9 cellular contexts compared by ENCODE assay signal in genomic region chr3:185586644-185586964, GRCh38. TPM values are rescaled to one million over a fixed set of nuclear protein-coding genes. Genes with fewer than 3 reads are reported as not detected.
DNase-seq lines count a peak whose midpoint lies in the region; ATAC-seq and TF ChIP-seq lines count a peak whose summit lies in the region.
"Had no signal": no experiment of that assay in that cellular context is flagged by ENCODE, and none has a peak within 500 bp of the region (broad histone marks: within the 10 kb centered on the region; RNA-seq: fewer than 3 reads in every experiment).

No MANE protein-coding gene starts in this region.

- H3K4me1 ChIP-seq in right atrium auricular region (peaks cover 0 to 23% of the 10 kb centered on the region in 2 donors), stomach smooth muscle (ENCODE audit: control insufficient read depth, insufficient read depth, low read length) (peaks cover 15% of the 10 kb centered on the region)

- H3K4me3 ChIP-seq in right atrium auricular region (peak overlapping the region; percentile 70 to 91), stomach smooth muscle (ENCODE audit: low read length in 2 of 2) (peak overlapping the region; percentile 97 to 98)

- no peaks in the 10 kb centered on the region for H3K9me3 Mint-ChIP-seq in activated T-helper 2 cell treated with anti-CD3 and anti-CD28 coated beads, Interferon-gamma antibody, Interleukin-2, Interleukin-4, amounts not matched to agents 10 μg/mL and 5 μg/mL and 100 μg/mL, durations not matched to agents 14 hours and 24 hours and 36 hours
- H3K9me3 Mint-ChIP-seq in immature natural killer cell = no peaks in the 10 kb centered on the region

- no peaks in the 10 kb centered on the region for H3K27me3 Mint-ChIP-seq in activated T-helper 2 cell treated with anti-CD3 and anti-CD28 coated beads, Interferon-gamma antibody, Interleukin-2, Interleukin-4, amounts not matched to agents 10 μg/mL and 5 μg/mL and 100 μg/mL, durations not matched to agents 14 hours and 24 hours and 36 hours (ENCODE audit: low read depth)
- H3K27me3 Mint-ChIP-seq in immature natural killer cell (ENCODE audit: low read depth in 3 of 3) = peaks cover 8 to 23% (median 12%) of the 10 kb centered on the region in 3 donors

- DNase-seq in right atrium auricular region (ENCODE audit: low spot score) = no peak
- DNase-seq in left ventricle myocardium superior = no peak
- no peak for DNase-seq in activated T-helper 2 cell treated with anti-CD3 and anti-CD28 coated beads, Interferon-gamma antibody, Interleukin-2, Interleukin-4, amounts not matched to agents 10 μg/mL and 5 μg/mL and 100 μg/mL, durations not matched to agents 14 hours and 24 hours and 36 hours (ENCODE audit: low spot score)
- DNase-seq in immature natural killer cell = no peak
- DNase-seq in activated CD4-positive, CD25-positive, alpha-beta regulatory T cell (lab: John Stamatoyannopoulos, UW) = no peak
- DNase-seq in middle frontal gyrus (ENCODE audit: extremely low spot score, low spot score) = no peak
- DNase-seq in GF-D8 (lab: John Stamatoyannopoulos, UW) = no peak

- ATAC-seq in left ventricle myocardium superior = no peak

- H3K27ac ChIP-seq in right atrium auricular region (peak overlapping the region; percentile 91 to 99), stomach smooth muscle (ENCODE audit: low read length) (peak overlapping the region; percentile 97)

- H3K9ac ChIP-seq in stomach smooth muscle (ENCODE audit: low read length in 2 of 2) = peak overlapping the region; percentile 93 to 98

- no peaks in the 10 kb centered on the region for H3K27me3 ChIP-seq in right atrium auricular region
- no peaks in the 10 kb centered on the region for H3K27me3 ChIP-seq in stomach smooth muscle (ENCODE audit: control insufficient read depth in 1 of 2, insufficient read depth in 2 of 2, low read length in 2 of 2)

- H3K36me3 ChIP-seq in right atrium auricular region = peaks cover 8% of the 10 kb centered on the region
- H3K36me3 ChIP-seq in stomach smooth muscle (ENCODE audit: control insufficient read depth in 2 of 2, insufficient read depth in 2 of 2, low read length in 2 of 2) = no peaks in the 10 kb centered on the region

- intact Hi-C loops in left ventricle myocardium superior (cut with micrococcal nuclease) = no loop called here
- intact Hi-C loops in activated T-helper 2 cell treated with anti-CD3 and anti-CD28 coated beads, Interferon-gamma antibody, Interleukin-2, Interleukin-4, amounts not matched to agents 10 μg/mL and 5 μg/mL and 100 μg/mL, durations not matched to agents 14 hours and 24 hours and 36 hours (cut with micrococcal nuclease) = loop anchor here (1.0 to 10.0 kb wide), 3 partner anchors 87 to 351 kb away; partner anchors contain the start of genes TMEM41A and TRA2B

- TF ChIP-seq CTCF in right atrium auricular region (IDR thresholded peaks at IDR 0.05) = no peak

- H3K36me3 Mint-ChIP-seq in activated T-helper 2 cell treated with anti-CD3 and anti-CD28 coated beads, Interferon-gamma antibody, Interleukin-2, Interleukin-4, amounts not matched to agents 10 μg/mL and 5 μg/mL and 100 μg/mL, durations not matched to agents 14 hours and 24 hours and 36 hours (ENCODE audit: low read depth) = peaks cover 3% of the 10 kb centered on the region
- no peaks in the 10 kb centered on the region for H3K36me3 Mint-ChIP-seq in immature natural killer cell

- peaks cover 17% of the 10 kb centered on the region for H3K4me1 Mint-ChIP-seq in activated T-helper 2 cell treated with anti-CD3 and anti-CD28 coated beads, Interferon-gamma antibody, Interleukin-2, Interleukin-4, amounts not matched to agents 10 μg/mL and 5 μg/mL and 100 μg/mL, durations not matched to agents 14 hours and 24 hours and 36 hours (ENCODE audit: low read depth)
- H3K4me1 Mint-ChIP-seq in immature natural killer cell = peaks cover 50 to 56% of the 10 kb centered on the region in 2 donors

- H3K4me3 Mint-ChIP-seq in activated T-helper 2 cell treated with anti-CD3 and anti-CD28 coated beads, Interferon-gamma antibody, Interleukin-2, Interleukin-4, amounts not matched to agents 10 μg/mL and 5 μg/mL and 100 μg/mL, durations not matched to agents 14 hours and 24 hours and 36 hours (ENCODE audit: low read depth) = peak overlapping the region; percentile 82
- H3K4me3 Mint-ChIP-seq in immature natural killer cell = peak overlapping the region; percentile 78 to 94 (median 85)

- H3K9me3 ChIP-seq in right atrium auricular region = no peaks in the 10 kb centered on the region
- no peaks in the 10 kb centered on the region for H3K9me3 ChIP-seq in stomach smooth muscle (ENCODE audit: control insufficient read depth in 2 of 2, low read length in 2 of 2)

- H3K27ac Mint-ChIP-seq in activated T-helper 2 cell treated with anti-CD3 and anti-CD28 coated beads, Interferon-gamma antibody, Interleukin-2, Interleukin-4, amounts not matched to agents 10 μg/mL and 5 μg/mL and 100 μg/mL, durations not matched to agents 14 hours and 24 hours and 36 hours = peak overlapping the region; percentile 87
- peak overlapping the region; percentile 88 to 96 (median 93) for H3K27ac Mint-ChIP-seq in immature natural killer cell

RNA-seq across cellular contexts. Expression of gene SENP2, which starts 0.5 kb away (rescaled TPM):
- total RNA-seq in right atrium auricular region (10 to 100 TPM; 10.8 to 17.8 TPM), left ventricle myocardium superior (25.1 TPM)
- 31.5 and 34.2 TPM in 2 replicates for total RNA-seq in activated T-helper 2 cell treated with anti-CD3 and anti-CD28 coated beads, Interferon-gamma antibody, Interleukin-2, Interleukin-4, amounts not matched to agents 10 μg/mL and 5 μg/mL and 100 μg/mL, durations not matched to agents 14 hours and 24 hours and 36 hours
- 10 to 100 TPM; 11.8 to 15.0 (median 13.1) TPM for polyA plus RNA-seq in immature natural killer cell

RNA-seq across cellular contexts. Expression of gene LIPH, which starts 34.2 kb away (rescaled TPM):
- total RNA-seq in right atrium auricular region = under 1 TPM; 0.41 to 0.47 TPM
- 0.10 TPM for total RNA-seq in left ventricle myocardium superior
- not detected in 2 replicates for total RNA-seq in activated T-helper 2 cell treated with anti-CD3 and anti-CD28 coated beads, Interferon-gamma antibody, Interleukin-2, Interleukin-4, amounts not matched to agents 10 μg/mL and 5 μg/mL and 100 μg/mL, durations not matched to agents 14 hours and 24 hours and 36 hours
- under 1 TPM; 0.38 to 0.97 (median 0.45) TPM for polyA plus RNA-seq in immature natural killer cell
- total RNA-seq: frontal cortex had no signal
